Comparison of ENCODE assay signal across 1 cellular context in genomic region chr1:146036990-146037646, GRCh38.
TF ChIP-seq lines count a peak whose summit lies in the region.

No MANE protein-coding gene starts in this region.

TF ChIP-seq in HepG2, 621 proteins besides CTCF, POLR2A, EP300 and RAD21 (continued from another document and continues in another):
- no peak for TF ChIP-seq CSRNP2 (CRISPR knock-in tag; conservative IDR thresholded peaks at IDR 0.05; ENCODE audit: low read depth)
- no peak for TF ChIP-seq ZNF639 (CRISPR knock-in tag; conservative IDR thresholded peaks at IDR 0.05)
- TF ChIP-seq ZNF652 (CRISPR knock-in tag; IDR thresholded peaks at IDR 0.05; ENCODE audit: borderline replicate concordance, low read depth), result no peak
- peak; percentile 35; the same call in 1 of the 2 replicates for TF ChIP-seq MAX (IDR thresholded peaks at IDR 0.05)
- TF ChIP-seq SIN3B (IDR thresholded peaks at IDR 0.05; ENCODE audit: low read length), result no peak
- no peak; the same call in 1 of the 2 replicates for TF ChIP-seq ZBTB20 (CRISPR knock-in tag; IDR thresholded peaks at IDR 0.05; ENCODE audit: borderline replicate concordance, low read depth)
- TF ChIP-seq GTF2F1 (IDR thresholded peaks at IDR 0.05; ENCODE audit: low read length), result peak; percentile 49; the same call in 1 of the 2 replicates
- TF ChIP-seq FOXO1 (CRISPR knock-in tag; IDR thresholded peaks at IDR 0.05), result no peak
- no peak for TF ChIP-seq ARNTL (CRISPR knock-in tag; IDR thresholded peaks at IDR 0.05)
- TF ChIP-seq ARID5B (CRISPR knock-in tag; IDR thresholded peaks at IDR 0.05), result peak; percentile 44
- TF ChIP-seq FOXJ3 (CRISPR knock-in tag; IDR thresholded peaks at IDR 0.05; ENCODE audit: borderline replicate concordance), result peak; percentile 36; the same call in 1 of the 2 replicates
- no peak for TF ChIP-seq ZNF282 (IDR thresholded peaks at IDR 0.05; ENCODE audit: partially characterized antibody)
- TF ChIP-seq ZSCAN22 (CRISPR knock-in tag; IDR thresholded peaks at IDR 0.05), result no peak
- TF ChIP-seq CENPX (CRISPR knock-in tag; IDR thresholded peaks at IDR 0.05), result no peak
- TF ChIP-seq SMAD1 (CRISPR knock-in tag; IDR thresholded peaks at IDR 0.05; ENCODE audit: borderline replicate concordance, low read depth), result no peak
- no peak for TF ChIP-seq GTF3A (CRISPR knock-in tag; conservative IDR thresholded peaks at IDR 0.05)
- no peak for TF ChIP-seq HDAC6 (IDR thresholded peaks at IDR 0.05; ENCODE audit: low read depth, low read length)
- no peak for TF ChIP-seq ZNF274 (CRISPR knock-in tag; IDR thresholded peaks at IDR 0.05)
- no peak for TF ChIP-seq ZNF264 (CRISPR knock-in tag; IDR thresholded peaks at IDR 0.05)
- no peak for TF ChIP-seq CCAR2 (optimal IDR thresholded peaks at IDR 0.05; ENCODE audit: low read depth, low read length)
- 0 out of 2 replicates have a peak, but pooled peaks have one; percentile 27 for TF ChIP-seq ZNF792 (CRISPR knock-in tag; IDR thresholded peaks at IDR 0.05)
- no peak for TF ChIP-seq ZC3H13 (CRISPR knock-in tag; IDR thresholded peaks at IDR 0.05)
- TF ChIP-seq ZNF784 (CRISPR knock-in tag; IDR thresholded peaks at IDR 0.05; ENCODE audit: borderline replicate concordance), result no peak
- peak; percentile 95 for TF ChIP-seq RBM22 (optimal IDR thresholded peaks at IDR 0.05; ENCODE audit: low read length)
- TF ChIP-seq ZBTB21 (CRISPR knock-in tag; IDR thresholded peaks at IDR 0.05), result no peak
- no peak for TF ChIP-seq FOXM1 (CRISPR knock-in tag; IDR thresholded peaks at IDR 0.05)
- TF ChIP-seq ZNF724P (CRISPR knock-in tag; IDR thresholded peaks at IDR 0.05; ENCODE audit: borderline replicate concordance), result no peak
- peak; percentile 14; the same call in 1 of the 2 replicates for TF ChIP-seq DMAP1 (CRISPR knock-in tag; IDR thresholded peaks at IDR 0.05)
- no peak; the same call in 1 of the 2 replicates for TF ChIP-seq ZNF430 (CRISPR knock-in tag; IDR thresholded peaks at IDR 0.05)
- peak; percentile 30; the same call in 1 of the 2 replicates for TF ChIP-seq ZNF614 (CRISPR knock-in tag; IDR thresholded peaks at IDR 0.05; ENCODE audit: borderline replicate concordance)
- TF ChIP-seq ZNF326 (CRISPR knock-in tag; IDR thresholded peaks at IDR 0.05; ENCODE audit: borderline replicate concordance), result no peak
- TF ChIP-seq NAIF1 (CRISPR knock-in tag; IDR thresholded peaks at IDR 0.05; ENCODE audit: borderline replicate concordance), result 0 out of 2 replicates have a peak, but pooled peaks have one; percentile 25
- TF ChIP-seq ZSCAN25 (CRISPR knock-in tag; IDR thresholded peaks at IDR 0.05), result no peak
- peak; percentile 40; the same call in 1 of the 2 replicates for TF ChIP-seq ZNF615 (CRISPR knock-in tag; IDR thresholded peaks at IDR 0.05; ENCODE audit: borderline replicate concordance)
- peak; percentile 49; the same call in 1 of the 2 replicates for TF ChIP-seq ZNF670 (CRISPR knock-in tag; IDR thresholded peaks at IDR 0.05; ENCODE audit: borderline replicate concordance)
- peak; percentile 38; the same call in 1 of the 2 replicates for TF ChIP-seq ZBTB7B (CRISPR knock-in tag; IDR thresholded peaks at IDR 0.05)
- TF ChIP-seq ZNF230 (CRISPR knock-in tag; IDR thresholded peaks at IDR 0.05), result no peak
- TF ChIP-seq ZNF44 (CRISPR knock-in tag; IDR thresholded peaks at IDR 0.05), result no peak
- no peak for TF ChIP-seq JUNB (CRISPR knock-in tag; IDR thresholded peaks at IDR 0.05; ENCODE audit: borderline replicate concordance)
- TF ChIP-seq PATZ1 (CRISPR knock-in tag; IDR thresholded peaks at IDR 0.05), result no peak
- TF ChIP-seq KAT8 (CRISPR knock-in tag; IDR thresholded peaks at IDR 0.05), result peak; percentile 64
- no peak for TF ChIP-seq ZNF329 (CRISPR knock-in tag; IDR thresholded peaks at IDR 0.05; ENCODE audit: low read depth)
- no peak; the same call in 1 of the 2 replicates for TF ChIP-seq SAP130 (CRISPR knock-in tag; IDR thresholded peaks at IDR 0.05; ENCODE audit: low read depth)
- TF ChIP-seq KLF9 (CRISPR knock-in tag; IDR thresholded peaks at IDR 0.05; ENCODE audit: low read depth), result no peak
- TF ChIP-seq SATB2 (CRISPR knock-in tag; IDR thresholded peaks at IDR 0.05), result no peak
- no peak for TF ChIP-seq SP5 (CRISPR knock-in tag; IDR thresholded peaks at IDR 0.05; ENCODE audit: borderline replicate concordance, low read depth)
- no peak for TF ChIP-seq MZF1 (CRISPR knock-in tag; IDR thresholded peaks at IDR 0.05; ENCODE audit: borderline replicate concordance)
- TF ChIP-seq DBP (CRISPR knock-in tag; IDR thresholded peaks at IDR 0.05; ENCODE audit: not compliant biosample characterization), result no peak
- no peak for TF ChIP-seq NFE2L1 (CRISPR knock-in tag; IDR thresholded peaks at IDR 0.05; ENCODE audit: borderline replicate concordance)
- TF ChIP-seq RXRA (CRISPR knock-in tag; IDR thresholded peaks at IDR 0.05), result no peak
- 0 out of 2 replicates have a peak, but pooled peaks have one; percentile 0 for TF ChIP-seq KMT2A (CRISPR knock-in tag; IDR thresholded peaks at IDR 0.05)
- no peak for TF ChIP-seq SMARCE1 (IDR thresholded peaks at IDR 0.05; ENCODE audit: borderline replicate concordance)
- no peak for TF ChIP-seq ZNF607 (CRISPR knock-in tag; IDR thresholded peaks at IDR 0.05; ENCODE audit: borderline replicate concordance)
- TF ChIP-seq ZNF207 (IDR thresholded peaks at IDR 0.05; ENCODE audit: borderline replicate concordance), result no peak
- TF ChIP-seq ARID3A (IDR thresholded peaks at IDR 0.05; ENCODE audit: low read depth, low read length), result peak; percentile 61
- TF ChIP-seq ELK4 (CRISPR knock-in tag; IDR thresholded peaks at IDR 0.05; ENCODE audit: borderline replicate concordance), result no peak
- TF ChIP-seq BRD4 (CRISPR knock-in tag; IDR thresholded peaks at IDR 0.05), result no peak
- TF ChIP-seq HBP1 (CRISPR knock-in tag; IDR thresholded peaks at IDR 0.05; ENCODE audit: low read depth), result 0 out of 2 replicates have a peak, but pooled peaks have one; percentile 21
- TF ChIP-seq ZBTB1 (CRISPR knock-in tag; IDR thresholded peaks at IDR 0.05; ENCODE audit: borderline replicate concordance), result no peak
- TF ChIP-seq HOXA9 (CRISPR knock-in tag; IDR thresholded peaks at IDR 0.05; ENCODE audit: borderline replicate concordance), result no peak
